13 cellular contexts compared by ENCODE assay signal in genomic region chr6:150686566-150686965, GRCh38.
A peak's percentile ranks its signal among the peaks of the same experiment; 100 is the strongest.
DNase-seq lines count a peak whose midpoint lies in the region; ATAC-seq and TF ChIP-seq lines count a peak whose summit lies in the region.
"Had no signal": no experiment of that assay in that cellular context is flagged by ENCODE, and none has a peak within 500 bp of the region (broad histone marks: within the 10 kb centered on the region; RNA-seq: fewer than 3 reads in every experiment).

No MANE protein-coding gene starts in this region.

- H3K4me3 Mint-ChIP-seq in activated naive CD8-positive, alpha-beta T cell treated with anti-CD3 and anti-CD28 coated beads, Interleukin-2, amount 50 U/mL, for 24 hours, result no peak overlapping the region
- H3K4me3 Mint-ChIP-seq in activated naive CD8-positive, alpha-beta T cell treated with anti-CD3 and anti-CD28 coated beads for 36 hours, result no peak overlapping the region
- peak overlapping the region; percentile 25 for H3K4me3 Mint-ChIP-seq in mesothelial cell of epicardium
- no peak overlapping the region for H3K4me3 Mint-ChIP-seq in activated T-cell treated with anti-CD3 and anti-CD28 coated beads, Interleukin-2, amount 50 U/mL, for 4 hours
- H3K4me3 Mint-ChIP-seq: central memory CD8-positive, alpha-beta T cell had no signal

- peaks cover 9% of the 10 kb centered on the region for H3K4me1 ChIP-seq in testis

- TF ChIP-seq CTCF in epithelial cell of esophagus (IDR thresholded peaks at IDR 0.05; ENCODE audit: insufficient read depth, low read depth, low read length, missing control alignments) (no peak), mesothelial cell of epicardium (IDR thresholded peaks at IDR 0.05; ENCODE audit: unreplicated experiment) (no peak), testis (IDR thresholded peaks at IDR 0.05) (no peak)

- H3K9me3 Mint-ChIP-seq in activated naive CD8-positive, alpha-beta T cell treated with anti-CD3 and anti-CD28 coated beads, Interleukin-2, amount 50 U/mL, for 24 hours, result no peaks in the 10 kb centered on the region
- H3K9me3 Mint-ChIP-seq in activated naive CD8-positive, alpha-beta T cell treated with anti-CD3 and anti-CD28 coated beads for 36 hours, result no peaks in the 10 kb centered on the region
- no peaks in the 10 kb centered on the region for H3K9me3 Mint-ChIP-seq in mesothelial cell of epicardium
- no peaks in the 10 kb centered on the region for H3K9me3 Mint-ChIP-seq in activated T-cell treated with anti-CD3 and anti-CD28 coated beads, Interleukin-2, amount 50 U/mL, for 4 hours
- H3K9me3 Mint-ChIP-seq: central memory CD8-positive, alpha-beta T cell had no signal

- peak overlapping the region; percentile 45 for H3K4me3 ChIP-seq in epithelial cell of esophagus (ENCODE audit: low read length)
- H3K4me3 ChIP-seq in testis, result peak overlapping the region in 1 of 2 donors; percentile 30

- no peak for TF ChIP-seq POLR2A in testis (IDR thresholded peaks at IDR 0.05)

- no peak for ATAC-seq in activated naive CD8-positive, alpha-beta T cell treated with anti-CD3 and anti-CD28 coated beads, Interleukin-2, amount 50 U/mL, for 24 hours
- no peak for ATAC-seq in activated T-cell treated with anti-CD3 and anti-CD28 coated beads, Interleukin-2, amount 50 U/mL, for 4 hours
- ATAC-seq: left cardiac atrium had no signal

- no peaks in the 10 kb centered on the region for H3K36me3 Mint-ChIP-seq in activated naive CD8-positive, alpha-beta T cell treated with anti-CD3 and anti-CD28 coated beads, Interleukin-2, amount 50 U/mL, for 24 hours (ENCODE audit: low read depth)
- no peaks in the 10 kb centered on the region for H3K36me3 Mint-ChIP-seq in activated naive CD8-positive, alpha-beta T cell treated with anti-CD3 and anti-CD28 coated beads for 36 hours
- peaks cover 2% of the 10 kb centered on the region for H3K36me3 Mint-ChIP-seq in mesothelial cell of epicardium
- no peaks in the 10 kb centered on the region for H3K36me3 Mint-ChIP-seq in activated T-cell treated with anti-CD3 and anti-CD28 coated beads, Interleukin-2, amount 50 U/mL, for 4 hours (ENCODE audit: insufficient read depth)

- DNase-seq in activated naive CD8-positive, alpha-beta T cell treated with anti-CD3 and anti-CD28 coated beads, Interleukin-2, amount 50 U/mL, for 24 hours, result no peak
- no peak for DNase-seq in activated naive CD8-positive, alpha-beta T cell treated with anti-CD3 and anti-CD28 coated beads for 36 hours
- DNase-seq in epithelial cell of esophagus (ENCODE audit: low read depth), result peak; percentile 73
- no peak for DNase-seq in mesothelial cell of epicardium (ENCODE audit: low spot score in 2 of 2, unreplicated experiment in 2 of 2)
- DNase-seq in testis, result peak; percentile 63
- DNase-seq in activated T-cell treated with anti-CD3 and anti-CD28 coated beads, Interleukin-2, amount 50 U/mL, for 4 hours, result no peak
- DNase-seq in NCI-H510A treated with DMSO at 0.1 percent for 48 hours (lab: John Stamatoyannopoulos, UW), result no peak
- DNase-seq in dermis blood vessel endothelial cell, result no peak
- DNase-seq: effector CD4-positive, alpha-beta T cell; left cardiac atrium; NCI-H1417 treated with DMSO at 0.1 percent for 48 hours had no signal

- peak overlapping the region; percentile 59 for H3K27ac Mint-ChIP-seq in activated naive CD8-positive, alpha-beta T cell treated with anti-CD3 and anti-CD28 coated beads, Interleukin-2, amount 50 U/mL, for 24 hours
- no peak overlapping the region for H3K27ac Mint-ChIP-seq in activated naive CD8-positive, alpha-beta T cell treated with anti-CD3 and anti-CD28 coated beads for 36 hours
- peak overlapping the region; percentile 85 for H3K27ac Mint-ChIP-seq in mesothelial cell of epicardium

- H3K27me3 ChIP-seq in testis, result no peaks in the 10 kb centered on the region

- WGBS in testis, 2 donors, result 69 to 72% methylated on average over 12 of the region's 12 CpGs

- H3K27me3 Mint-ChIP-seq in activated naive CD8-positive, alpha-beta T cell treated with anti-CD3 and anti-CD28 coated beads, Interleukin-2, amount 50 U/mL, for 24 hours, result no peaks in the 10 kb centered on the region
- no peaks in the 10 kb centered on the region for H3K27me3 Mint-ChIP-seq in activated naive CD8-positive, alpha-beta T cell treated with anti-CD3 and anti-CD28 coated beads for 36 hours
- no peaks in the 10 kb centered on the region for H3K27me3 Mint-ChIP-seq in mesothelial cell of epicardium (ENCODE audit: low read depth)
- H3K27me3 Mint-ChIP-seq in activated T-cell treated with anti-CD3 and anti-CD28 coated beads, Interleukin-2, amount 50 U/mL, for 4 hours (ENCODE audit: low read depth), result no peaks in the 10 kb centered on the region
- H3K27me3 Mint-ChIP-seq: central memory CD8-positive, alpha-beta T cell had no signal

- peaks cover 20% of the 10 kb centered on the region for H3K4me1 Mint-ChIP-seq in activated naive CD8-positive, alpha-beta T cell treated with anti-CD3 and anti-CD28 coated beads, Interleukin-2, amount 50 U/mL, for 24 hours
- no peaks in the 10 kb centered on the region for H3K4me1 Mint-ChIP-seq in activated naive CD8-positive, alpha-beta T cell treated with anti-CD3 and anti-CD28 coated beads for 36 hours
- peaks cover 48% of the 10 kb centered on the region for H3K4me1 Mint-ChIP-seq in mesothelial cell of epicardium
- peaks cover 2% of the 10 kb centered on the region for H3K4me1 Mint-ChIP-seq in activated T-cell treated with anti-CD3 and anti-CD28 coated beads, Interleukin-2, amount 50 U/mL, for 4 hours (ENCODE audit: low read depth)

- no peaks in the 10 kb centered on the region for H3K9me3 ChIP-seq in testis

- H3K27ac ChIP-seq in testis, result peak overlapping the region; percentile 51 to 54
- H3K27ac ChIP-seq: C4-2B had no signal

- intact Hi-C loops in testis (cut with DNase I; ENCODE audit: low total_unique reads), result no loop called here

- no peaks in the 10 kb centered on the region for H3K36me3 ChIP-seq in testis (ENCODE audit: low read depth, missing control alignments)

Comparison
In these comparisons a context has a peak if more than half of its experiments do, and no peak if none do; other contexts are left out.
1. DNase-seq: peak in epithelial cell of esophagus (single experiment) and testis (single experiment); none in activated naive CD8-positive, alpha-beta T cell treated with anti-CD3 and anti-CD28 coated beads, Interleukin-2, amount 50 U/mL, for 24 hours (single experiment), activated naive CD8-positive, alpha-beta T cell treated with anti-CD3 and anti-CD28 coated beads for 36 hours (single experiment), mesothelial cell of epicardium (0 of 2), activated T-cell treated with anti-CD3 and anti-CD28 coated beads, Interleukin-2, amount 50 U/mL, for 4 hours (single experiment), NCI-H510A treated with DMSO at 0.1 percent for 48 hours (single experiment) and dermis blood vessel endothelial cell (single experiment).